25 cellular contexts compared by ENCODE assay signal in the genomic region with DNA sequence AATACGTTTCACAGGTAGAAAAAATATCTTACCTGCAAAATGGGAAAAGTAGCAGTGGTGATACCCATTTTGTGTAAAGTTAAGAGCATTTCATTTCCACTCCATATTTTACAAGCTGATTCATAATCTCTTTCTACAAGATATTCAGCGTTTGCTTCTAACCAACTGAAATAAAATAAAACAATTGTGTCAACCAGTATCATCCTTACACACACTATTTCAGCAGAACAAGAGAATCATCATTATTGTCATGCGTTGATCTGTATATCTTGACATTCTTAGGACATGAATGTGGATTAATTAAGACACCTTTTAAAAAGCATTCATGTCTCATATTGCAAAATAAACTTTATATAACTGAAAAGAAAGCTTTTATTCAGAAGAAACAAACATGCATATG.
"Had no signal": no experiment of that assay in that cellular context is flagged by ENCODE, and none has a peak within 500 bp of the region (broad histone marks: within the 10 kb centered on the region; RNA-seq: fewer than 3 reads in every experiment).

No MANE protein-coding gene starts in this region.

- H3K9me3 ChIP-seq: esophagus muscularis mucosa, gastroesophageal sphincter, heart left ventricle, left lung, lower lobe of right lung, mucosa of descending colon had no signal

- H3K36me3 ChIP-seq: esophagus muscularis mucosa, gastroesophageal sphincter, heart left ventricle, left lung, lower lobe of right lung had no signal

- FAIRE-seq: colon, endothelial cell of umbilical vein, frontal cortex, kidney had no signal

- H3K4me2 ChIP-seq: hepatocyte had no signal

- H3K4me1 ChIP-seq: esophagus muscularis mucosa, gastroesophageal sphincter, heart left ventricle, left lung, lower lobe of right lung had no signal

- DNase-seq: dermis blood vessel endothelial cell; dorsolateral prefrontal cortex; effector CD4-positive, alpha-beta T cell; effector memory CD4-positive, alpha-beta T cell; foreskin keratinocyte; heart left ventricle; hypothalamus; immature natural killer cell; islet precursor cell; kidney; kidney glomerular epithelial cell; left cardiac atrium; left lung; left ventricle myocardium superior; lower lobe of right lung; mesenchymal stem cell; mucosa of descending colon; naive B cell had no signal

- H3K27ac ChIP-seq: coronary artery, dorsolateral prefrontal cortex, esophagus muscularis mucosa, foreskin keratinocyte, gastroesophageal sphincter, heart left ventricle, hepatocyte, left lung, lower lobe of right lung had no signal

- H3K27me3 ChIP-seq: dorsolateral prefrontal cortex, esophagus muscularis mucosa, foreskin keratinocyte, gastroesophageal sphincter, heart left ventricle, hepatocyte, left lung had no signal

- H3K4me3 ChIP-seq: coronary artery, dorsolateral prefrontal cortex, esophagus muscularis mucosa, gastroesophageal sphincter, heart left ventricle, hepatocyte, left lung, lower lobe of right lung, mucosa of descending colon had no signal

- H2AFZ ChIP-seq: hepatocyte had no signal

- H3K79me2 ChIP-seq: hepatocyte had no signal

- ATAC-seq: foreskin keratinocyte, gastroesophageal sphincter, heart left ventricle, left cardiac atrium, left lung, left ventricle myocardium superior, lower lobe of right lung, mucosa of descending colon had no signal
